Comparison of ENCODE assay signal across 26 cellular contexts in genomic region chr6:77883849-77884248, GRCh38.
"Had no signal": no experiment of that assay in that cellular context is flagged by ENCODE, and none has a peak within 500 bp of the region (broad histone marks: within the 10 kb centered on the region; RNA-seq: fewer than 3 reads in every experiment).

No MANE protein-coding gene starts in this region.

- ATAC-seq: left lobe of liver; mucosa of descending colon; natural killer cell treated with Interleukin-12 subunit alpha and Interleukin-12 subunit beta and Interleukin-15 and Interleukin-18, amount 100 ng/mL, for 72 hours; right lobe of liver; stimulated activated naive CD8-positive, alpha-beta T cell treated with anti-CD3 and anti-CD28 coated beads, Interleukin-15, amount 100 ng/mL, for 72 hours had no signal

- H3K27ac ChIP-seq: esophagus squamous epithelium, neutrophil, parathyroid adenoma, right lobe of liver, suprapubic skin had no signal

- H2AFZ ChIP-seq: parathyroid adenoma had no signal

- H3K4me3 Mint-ChIP-seq: endodermal cell; immature natural killer cell; mesothelial cell of epicardium; naive B cell; natural killer cell treated with Interleukin-12 subunit alpha and Interleukin-12 subunit beta and Interleukin-15 and Interleukin-18, amount 100 ng/mL, for 72 hours; neural crest cell; stimulated activated naive CD8-positive, alpha-beta T cell treated with anti-CD3 and anti-CD28 coated beads, Interleukin-15, amount 100 ng/mL, for 72 hours had no signal

- H3K27ac Mint-ChIP-seq: endodermal cell; immature natural killer cell; mesothelial cell of epicardium; naive B cell; natural killer cell treated with Interleukin-12 subunit alpha and Interleukin-12 subunit beta and Interleukin-15 and Interleukin-18, amount 100 ng/mL, for 72 hours; progenitor cell of endocrine pancreas; stimulated activated naive CD8-positive, alpha-beta T cell treated with anti-CD3 and anti-CD28 coated beads, Interleukin-15, amount 100 ng/mL, for 72 hours had no signal

- H3K9ac ChIP-seq: parathyroid adenoma had no signal

- H3K4me1 Mint-ChIP-seq: endodermal cell; immature natural killer cell; naive B cell; stimulated activated naive CD8-positive, alpha-beta T cell treated with anti-CD3 and anti-CD28 coated beads, Interleukin-15, amount 100 ng/mL, for 72 hours had no signal

- DNase-seq: cortex of kidney; effector CD8-positive, alpha-beta T cell; endodermal cell; erythroblast; esophagus squamous epithelium; hypothalamus; immature natural killer cell; mesenchymal stem cell; mucosa of descending colon; naive B cell; right lobe of liver; small intestine; stimulated activated CD4-positive, alpha-beta T cell treated with anti-CD3 and anti-CD28 coated beads, Interleukin-15, amount 100 ng/mL, for 24 hours; stimulated activated CD4-positive, alpha-beta T cell treated with anti-CD3 and anti-CD28 coated beads, Interleukin-2, amount 100 ng/mL, for 48 hours; stimulated activated naive CD4-positive, alpha-beta T cell; stimulated activated naive CD8-positive, alpha-beta T cell treated with anti-CD3 and anti-CD28 coated beads, Interleukin-15, amount 100 ng/mL, for 72 hours; trophoblast cell had no signal

- H3K9me3 Mint-ChIP-seq: endodermal cell had no signal

- H3K4me1 ChIP-seq: esophagus squamous epithelium, parathyroid adenoma, right lobe of liver, suprapubic skin had no signal

- H3K36me3 ChIP-seq: esophagus squamous epithelium, neutrophil, right lobe of liver, suprapubic skin had no signal

- H3K4me3 ChIP-seq: esophagus squamous epithelium, lung, mucosa of descending colon, right lobe of liver, suprapubic skin had no signal

- H3K79me2 ChIP-seq: parathyroid adenoma had no signal

- H3K36me3 Mint-ChIP-seq: mesothelial cell of epicardium had no signal

- H3K9me3 ChIP-seq: mucosa of descending colon, neutrophil, right lobe of liver had no signal

- H3K27me3 ChIP-seq: esophagus squamous epithelium, neutrophil, right lobe of liver, suprapubic skin had no signal
